16 cellular contexts compared by ENCODE assay signal in the genomic region with DNA sequence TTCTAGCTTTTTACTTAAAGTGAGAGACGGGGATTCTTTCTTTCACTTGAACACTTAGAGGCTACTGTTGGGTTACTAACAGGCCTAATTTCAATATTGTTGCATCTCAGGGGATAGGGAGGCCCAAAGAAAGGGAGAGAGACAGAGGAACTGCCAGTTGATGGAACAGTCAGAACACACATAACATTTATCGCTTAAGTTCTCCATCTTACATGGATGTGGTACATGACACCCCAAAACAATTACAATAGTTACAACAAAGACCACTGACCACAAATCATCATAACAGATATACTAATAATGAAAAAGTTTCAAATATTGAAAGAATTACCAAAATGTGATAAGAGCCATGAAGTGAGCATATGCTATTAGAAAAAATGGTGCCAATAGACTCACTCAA. TPM values are rescaled to one million over a fixed set of nuclear protein-coding genes. Genes with fewer than 3 reads are reported as not detected.
A peak's percentile ranks its signal among the peaks of the same experiment; 100 is the strongest.
DNase-seq lines count a peak whose midpoint lies in the region; ATAC-seq, FAIRE-seq and TF ChIP-seq lines count a peak whose summit lies in the region.
"Had no signal": no experiment of that assay in that cellular context is flagged by ENCODE, and none has a peak within 500 bp of the region (broad histone marks: within the 10 kb centered on the region; RNA-seq: fewer than 3 reads in every experiment).

No MANE protein-coding gene starts in this region.

- TF ChIP-seq CTCF in CD14-positive monocyte (IDR thresholded peaks at IDR 0.05) (no peak), testis (IDR thresholded peaks at IDR 0.05) (no peak)

- WGBS in testis, 2 donors: 94 to 95% methylated on average over 2 of the region's 2 CpGs

- H3K27me3 Mint-ChIP-seq in CD14-positive monocyte (ENCODE audit: low read depth in 3 of 3) (no peaks in the 10 kb centered on the region), T-cell (no peaks in the 10 kb centered on the region), naive B cell (no peaks in the 10 kb centered on the region)

- DNase-seq in CD14-positive monocyte (ENCODE audit: low spot score) (no peak), GM12891 (ENCODE audit: insufficient read length, low spot score) (no peak), T-cell (no peak), naive B cell (no peak), testis (no peak), ureter (ENCODE audit: low spot score) (no peak)
- DNase-seq in stimulated activated CD4-positive, alpha-beta T cell treated with anti-CD3 and anti-CD28 coated beads, Interleukin-2, amount 100 ng/mL, for 24 hours: no peak
- DNase-seq: amniotic stem cell, cerebellar nuclear complex, NCI-H1694, NCI-H446, PC-3 had no signal

- peak overlapping the region; percentile 26 to 99 (median 87) for H3K27ac Mint-ChIP-seq in CD14-positive monocyte
- peak overlapping the region; percentile 71 to 86 for H3K27ac Mint-ChIP-seq in T-cell
- H3K27ac Mint-ChIP-seq in naive B cell: peak overlapping the region; percentile 56 to 96 (median 89)

- H3K4me3 ChIP-seq in testis: no peak overlapping the region
- H3K4me3 ChIP-seq: SK-N-MC, smooth muscle cell had no signal

- CTCF ChIA-PET in T-cell (lab: Charles Lee): interaction anchor here in 1 of 2 donors (0.7 to 1.6 kb wide), 4 partner anchors 24 to 209 kb away, joined by 3 to 5 read pairs (median 4); a partner anchor contains a TSS

- H3K9me3 Mint-ChIP-seq in CD14-positive monocyte (peaks cover 0 to 7% (median 0%) of the 10 kb centered on the region in 7 donors), T-cell (no peaks in the 10 kb centered on the region), naive B cell (peaks cover 0 to 3% (median 0%) of the 10 kb centered on the region in 7 donors)

- peaks cover 11 to 34% of the 10 kb centered on the region in 2 donors for H3K36me3 Mint-ChIP-seq in CD14-positive monocyte
- H3K36me3 Mint-ChIP-seq in T-cell: peaks cover 11% of the 10 kb centered on the region
- H3K36me3 Mint-ChIP-seq in naive B cell: peaks cover 0 to 3% of the 10 kb centered on the region in 2 donors

- H3K9me3 ChIP-seq in testis: no peaks in the 10 kb centered on the region

- POLR2A ChIA-PET in T-cell (lab: Charles Lee): no interaction called here

- FAIRE-seq in GM12891 (lab: Jason Lieb, UNC): peak; percentile 28

- H3K36me3 ChIP-seq in testis (ENCODE audit: low read depth, missing control alignments): no peaks in the 10 kb centered on the region

- H3K4me3 Mint-ChIP-seq in CD14-positive monocyte (peak overlapping the region in 1 of 2 donors; percentile 46), T-cell (peak overlapping the region in 1 of 3 donors; percentile 43), naive B cell (peak overlapping the region in 6 of 8 donors; percentile 10 to 72 (median 47))

- ATAC-seq in T-cell (replicated peaks in 1 of 4) (no peak), naive B cell (ENCODE audit: low read depth in 2 of 2) (no peak), GM21528 (IDR thresholded peaks at IDR 0.05; ENCODE audit: low FRiP score, unreplicated experiment) (no peak)
- ATAC-seq: PC-3 had no signal

- peaks cover 13% of the 10 kb centered on the region for H3K4me1 ChIP-seq in testis
- H3K4me1 ChIP-seq: parathyroid adenoma had no signal

- H3K27ac ChIP-seq in testis: no peak overlapping the region
- H3K27ac ChIP-seq: parathyroid adenoma, SK-N-MC had no signal

- peaks cover 58% of the 10 kb centered on the region for H3K4me1 Mint-ChIP-seq in CD14-positive monocyte
- H3K4me1 Mint-ChIP-seq in T-cell: peaks cover 58 to 70% (median 59%) of the 10 kb centered on the region in 3 donors
- H3K4me1 Mint-ChIP-seq in naive B cell: peaks cover 26 to 65% (median 48%) of the 10 kb centered on the region in 3 donors

- no peaks in the 10 kb centered on the region for H3K27me3 ChIP-seq in testis

- intact Hi-C loops in CD14-positive monocyte (cut with micrococcal nuclease) (loop anchor here in 1 of 2 donors (5.0 to 10.0 kb wide), 4 partner anchors 60 to 640 kb away; a partner anchor contains a TSS), testis (cut with DNase I; ENCODE audit: low total_unique reads) (no loop called here)

- TF ChIP-seq POLR2A in GM12891 (IDR thresholded peaks at IDR 0.05; ENCODE audit: low read depth, low read length): no peak
- no peak for TF ChIP-seq POLR2A in testis (IDR thresholded peaks at IDR 0.05)

TF ChIP-seq in GM12891, 5 proteins besides CTCF, POLR2A, EP300 and RAD21:
- no peak for TF ChIP-seq POU2F2 (IDR thresholded peaks at IDR 0.05; ENCODE audit: low read depth, low read length)
- no peak for TF ChIP-seq TAF1 (IDR thresholded peaks at IDR 0.05; ENCODE audit: low read depth, low read length)
- peak; percentile 65 for TF ChIP-seq SPI1 (IDR thresholded peaks at IDR 0.05; ENCODE audit: low read depth, low read length)
- no peak for TF ChIP-seq POLR2AphosphoS5 (IDR thresholded peaks at IDR 0.05; ENCODE audit: low read depth, low read length)

RNA-seq across cellular contexts. Expression of a gene that starts 4.3 kb away (rescaled TPM):
- polyA plus RNA-seq in CD14-positive monocyte (10 to 100 TPM; 13.4 to 16.3 TPM), naive B cell (ENCODE audit: low read depth in 6 of 6) (10 to 100 TPM in 5 of 6 donors, 1 to 10 TPM in 1; 9.5 to 14.2 (median 10.9) TPM), testis (ENCODE audit: insufficient read depth, low read depth, low replicate concordance) (25.6 TPM)
- 13.3 TPM for polyA plus RNA-seq in GM12891 (2012; ENCODE audit: low read depth, missing spikeins)
- total RNA-seq in T-cell (10 to 100 TPM; 22.2 to 29.9 (median 22.9) TPM), testis (10 to 100 TPM; 44.0 to 45.5 TPM), ureter (28.5 TPM)
